In the genomic region with DNA sequence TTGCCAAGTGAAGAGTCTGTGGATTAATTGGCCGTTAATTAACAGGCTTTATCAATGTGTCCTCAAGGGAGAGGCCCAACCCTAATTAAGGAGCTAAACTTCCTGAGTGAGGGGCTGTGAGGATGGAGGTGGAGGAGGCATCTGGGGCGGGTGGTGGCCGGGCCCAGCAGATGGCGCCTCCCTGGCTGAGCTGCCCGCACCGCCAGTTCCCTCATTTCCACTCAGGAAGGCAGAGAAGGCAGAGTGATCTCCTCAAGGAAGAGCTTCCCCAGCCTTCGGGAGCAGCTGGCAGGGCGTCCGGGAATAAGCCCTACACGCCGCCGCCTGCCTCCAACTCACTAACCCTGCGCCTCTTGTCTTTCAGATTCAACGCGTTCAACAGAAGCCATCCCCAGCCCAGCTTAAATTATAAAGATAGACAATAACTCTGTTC, we compare ENCODE assay signal across 1 cellular context.
TF ChIP-seq lines count a peak whose summit lies in the region.

No MANE protein-coding gene starts in this region.

TF ChIP-seq in HepG2, 621 proteins besides CTCF, POLR2A, EP300 and RAD21:
- TF ChIP-seq, protein P1, sequence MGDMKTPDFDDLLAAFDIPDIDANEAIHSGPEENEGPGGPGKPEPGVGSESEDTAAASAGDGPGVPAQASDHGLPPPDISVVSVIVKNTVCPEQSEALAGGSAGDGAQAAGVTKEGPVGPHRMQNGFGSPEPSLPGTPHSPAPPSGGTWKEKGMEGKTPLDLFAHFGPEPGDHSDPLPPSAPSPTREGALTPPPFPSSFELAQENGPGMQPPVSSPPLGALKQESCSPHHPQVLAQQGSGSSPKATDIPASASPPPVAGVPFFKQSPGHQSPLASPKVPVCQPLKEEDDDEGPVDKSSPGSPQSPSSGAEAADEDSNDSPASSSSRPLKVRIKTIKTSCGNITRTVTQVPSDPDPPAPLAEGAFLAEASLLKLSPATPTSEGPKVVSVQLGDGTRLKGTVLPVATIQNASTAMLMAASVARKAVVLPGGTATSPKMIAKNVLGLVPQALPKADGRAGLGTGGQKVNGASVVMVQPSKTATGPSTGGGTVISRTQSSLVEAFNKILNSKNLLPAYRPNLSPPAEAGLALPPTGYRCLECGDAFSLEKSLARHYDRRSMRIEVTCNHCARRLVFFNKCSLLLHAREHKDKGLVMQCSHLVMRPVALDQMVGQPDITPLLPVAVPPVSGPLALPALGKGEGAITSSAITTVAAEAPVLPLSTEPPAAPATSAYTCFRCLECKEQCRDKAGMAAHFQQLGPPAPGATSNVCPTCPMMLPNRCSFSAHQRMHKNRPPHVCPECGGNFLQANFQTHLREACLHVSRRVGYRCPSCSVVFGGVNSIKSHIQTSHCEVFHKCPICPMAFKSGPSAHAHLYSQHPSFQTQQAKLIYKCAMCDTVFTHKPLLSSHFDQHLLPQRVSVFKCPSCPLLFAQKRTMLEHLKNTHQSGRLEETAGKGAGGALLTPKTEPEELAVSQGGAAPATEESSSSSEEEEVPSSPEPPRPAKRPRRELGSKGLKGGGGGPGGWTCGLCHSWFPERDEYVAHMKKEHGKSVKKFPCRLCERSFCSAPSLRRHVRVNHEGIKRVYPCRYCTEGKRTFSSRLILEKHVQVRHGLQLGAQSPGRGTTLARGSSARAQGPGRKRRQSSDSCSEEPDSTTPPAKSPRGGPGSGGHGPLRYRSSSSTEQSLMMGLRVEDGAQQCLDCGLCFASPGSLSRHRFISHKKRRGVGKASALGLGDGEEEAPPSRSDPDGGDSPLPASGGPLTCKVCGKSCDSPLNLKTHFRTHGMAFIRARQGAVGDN (CRISPR knock-in tag; IDR thresholded peaks at IDR 0.05), result 0 out of 2 replicates have a peak, but pooled peaks have one; percentile 15
- TF ChIP-seq, protein P2, sequence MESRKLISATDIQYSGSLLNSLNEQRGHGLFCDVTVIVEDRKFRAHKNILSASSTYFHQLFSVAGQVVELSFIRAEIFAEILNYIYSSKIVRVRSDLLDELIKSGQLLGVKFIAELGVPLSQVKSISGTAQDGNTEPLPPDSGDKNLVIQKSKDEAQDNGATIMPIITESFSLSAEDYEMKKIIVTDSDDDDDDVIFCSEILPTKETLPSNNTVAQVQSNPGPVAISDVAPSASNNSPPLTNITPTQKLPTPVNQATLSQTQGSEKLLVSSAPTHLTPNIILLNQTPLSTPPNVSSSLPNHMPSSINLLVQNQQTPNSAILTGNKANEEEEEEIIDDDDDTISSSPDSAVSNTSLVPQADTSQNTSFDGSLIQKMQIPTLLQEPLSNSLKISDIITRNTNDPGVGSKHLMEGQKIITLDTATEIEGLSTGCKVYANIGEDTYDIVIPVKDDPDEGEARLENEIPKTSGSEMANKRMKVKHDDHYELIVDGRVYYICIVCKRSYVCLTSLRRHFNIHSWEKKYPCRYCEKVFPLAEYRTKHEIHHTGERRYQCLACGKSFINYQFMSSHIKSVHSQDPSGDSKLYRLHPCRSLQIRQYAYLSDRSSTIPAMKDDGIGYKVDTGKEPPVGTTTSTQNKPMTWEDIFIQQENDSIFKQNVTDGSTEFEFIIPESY (CRISPR knock-in tag; IDR thresholded peaks at IDR 0.05), result peak; percentile 87
- TF ChIP-seq ZMAT3 (CRISPR knock-in tag; conservative IDR thresholded peaks at IDR 0.05) (no peak), TCF7 (IDR thresholded peaks at IDR 0.05; ENCODE audit: low read depth) (no peak), ZNF335 (CRISPR knock-in tag; IDR thresholded peaks at IDR 0.05) (no peak), STAG1 (CRISPR knock-in tag; IDR thresholded peaks at IDR 0.05) (peak; percentile 56), HNRNPK (IDR thresholded peaks at IDR 0.05; ENCODE audit: low read depth, low read length, poor library complexity, severe bottlenecking) (no peak)
